ENCODE assay signal across 1 cellular context in the genomic region with DNA sequence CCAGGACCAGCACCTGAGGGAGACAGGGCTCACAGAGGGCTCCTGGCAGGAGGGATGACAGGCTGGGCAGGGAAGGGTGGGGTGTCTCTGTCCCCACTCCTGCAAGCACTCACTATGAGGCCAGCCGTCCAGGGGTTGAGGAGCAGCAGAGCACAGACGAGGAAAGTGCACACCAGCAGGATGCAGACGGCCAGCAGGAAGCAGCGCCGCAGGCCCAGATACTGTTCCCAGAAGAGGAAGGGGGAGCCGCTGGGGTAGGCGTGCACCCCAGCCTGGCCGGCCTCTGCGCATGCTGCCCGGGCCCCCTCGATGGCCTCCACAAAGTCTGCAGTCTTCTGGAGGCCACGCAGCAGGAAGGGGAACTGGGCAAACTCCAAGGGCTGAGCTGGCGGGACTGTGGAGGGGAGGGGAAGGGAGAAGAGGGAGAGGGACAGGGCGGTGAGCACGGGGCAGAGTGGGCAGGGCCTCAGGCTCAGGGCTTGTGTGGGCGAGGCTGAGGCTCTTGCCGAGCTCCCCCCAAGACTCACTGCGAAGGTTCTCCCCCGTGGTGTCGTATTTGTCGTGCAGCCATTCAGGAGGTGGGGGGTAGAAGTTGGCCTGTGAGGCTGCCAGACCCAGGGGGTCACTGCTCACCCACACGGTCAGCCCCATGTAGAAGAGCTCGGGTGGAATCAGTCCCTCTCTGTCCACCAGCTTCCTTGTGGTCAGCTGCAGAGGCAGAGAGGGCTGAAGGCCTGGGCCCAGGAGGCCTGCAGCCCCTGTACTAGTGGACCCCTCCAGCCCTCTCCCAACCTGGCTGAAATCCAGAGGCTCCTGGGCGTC.
TF ChIP-seq lines count a peak whose summit lies in the region.

No MANE protein-coding gene starts in this region.

TF ChIP-seq in HCT116, 20 proteins besides CTCF, POLR2A, EP300 and RAD21:
- no peak for TF ChIP-seq ZFX (IDR thresholded peaks at IDR 0.05)
- no peak for TF ChIP-seq ZNF274 (IDR thresholded peaks at IDR 0.05; ENCODE audit: low read depth, low read length)
